ENCODE assay signal across 17 cellular contexts in the genomic region with DNA sequence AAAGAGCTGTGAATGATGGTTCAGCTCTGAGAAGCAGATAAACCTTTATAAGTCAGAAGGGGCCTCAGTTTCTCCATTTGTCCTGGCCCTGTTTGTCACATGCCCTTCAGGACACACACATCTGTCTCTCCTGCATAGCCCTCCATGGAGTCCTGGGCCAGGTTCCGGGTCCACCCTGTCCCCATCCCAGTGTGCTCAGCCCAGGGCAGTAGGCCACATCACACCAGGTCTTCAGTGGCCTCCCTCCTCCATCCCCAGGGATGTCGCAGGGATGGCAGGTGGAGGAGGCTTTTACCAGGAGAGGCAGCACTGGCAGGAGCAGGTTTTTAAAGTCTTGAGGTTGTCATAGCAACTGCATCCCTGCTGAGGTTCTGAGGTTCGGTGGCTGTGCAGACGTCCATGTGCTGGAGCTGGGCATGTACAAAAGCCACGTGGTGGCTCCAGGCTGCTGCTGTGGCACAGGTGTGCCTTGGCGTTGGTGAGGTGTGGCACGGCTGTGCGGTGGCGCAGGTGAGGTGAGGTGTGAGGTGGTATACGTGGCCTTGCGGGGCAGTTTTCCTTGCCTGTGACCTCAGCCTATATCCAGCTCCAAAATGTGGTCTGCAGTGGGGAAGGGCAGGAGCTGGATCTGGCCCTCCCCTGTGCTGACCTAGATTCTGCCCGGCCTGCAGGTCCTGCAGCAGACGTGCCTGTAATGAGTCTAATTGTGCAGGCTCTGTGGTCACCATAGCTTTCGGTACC. TPM values are rescaled to one million over a fixed set of nuclear protein-coding genes. Genes with fewer than 3 reads are reported as not detected.
DNase-seq lines count a peak whose midpoint lies in the region; ATAC-seq and TF ChIP-seq lines count a peak whose summit lies in the region.
"Had no signal": no experiment of that assay in that cellular context is flagged by ENCODE, and none has a peak within 500 bp of the region (broad histone marks: within the 10 kb centered on the region; RNA-seq: fewer than 3 reads in every experiment).

No MANE protein-coding gene starts in this region.

- no peak overlapping the region for H3K27ac Mint-ChIP-seq in CD14-positive monocyte
- H3K27ac Mint-ChIP-seq in progenitor cell of endocrine pancreas: no peak overlapping the region
- H3K27ac Mint-ChIP-seq: activated naive CD4-positive, alpha-beta T cell treated with anti-CD3 and anti-CD28 coated beads for 36 hours; stimulated activated naive CD8-positive, alpha-beta T cell treated with anti-CD3 and anti-CD28 coated beads, Interleukin-15, amount 100 ng/mL, for 72 hours; T-helper 1 cell treated with Interleukin-12 subunit alpha and Interleukin-12 subunit beta and Interleukin-4 antibody, amounts not matched to agents 30 μg/mL and 1 μg/mL, for 36 hours had no signal

- H3K9ac ChIP-seq in mesenchymal stem cell (ENCODE audit: low read length): no peak overlapping the region

- no peak overlapping the region for H2BK5ac ChIP-seq in mesenchymal stem cell (ENCODE audit: low read depth, low read length, poor library complexity, severe bottlenecking)

- no peak overlapping the region for H4K8ac ChIP-seq in mesenchymal stem cell (ENCODE audit: low read length)

- TF ChIP-seq CTCF in CD14-positive monocyte (IDR thresholded peaks at IDR 0.05): no peak
- no peak for TF ChIP-seq CTCF in progenitor cell of endocrine pancreas (IDR thresholded peaks at IDR 0.05; ENCODE audit: unreplicated experiment)

- H3K36me3 Mint-ChIP-seq in CD14-positive monocyte (no peaks in the 10 kb centered on the region), progenitor cell of endocrine pancreas (ENCODE audit: insufficient read depth) (no peaks in the 10 kb centered on the region)

- no peak overlapping the region for H4K91ac ChIP-seq in mesenchymal stem cell (ENCODE audit: low read length)

- no peaks in the 10 kb centered on the region for H3K36me3 ChIP-seq in mesenchymal stem cell (ENCODE audit: control insufficient read depth in 1 of 2, insufficient read depth in 2 of 2, low read depth in 1 of 2, low read length in 2 of 2)
- H3K36me3 ChIP-seq: breast epithelium, gastrocnemius medialis had no signal

- 77% methylated on average over 13 of the region's 14 CpGs for WGBS in mesenchymal stem cell

- no peaks in the 10 kb centered on the region for H3K79me1 ChIP-seq in mesenchymal stem cell (replicated peaks; ENCODE audit: low read length, poor library complexity, severe bottlenecking)

- H3K4ac ChIP-seq in mesenchymal stem cell (ENCODE audit: low read depth in 1 of 2, low read length in 2 of 2): no peak overlapping the region

- no peaks in the 10 kb centered on the region for H3K9me3 ChIP-seq in mesenchymal stem cell (ENCODE audit: control insufficient read depth, low read length)
- H3K9me3 ChIP-seq: breast epithelium, gastrocnemius medialis had no signal

- H3K27me3 Mint-ChIP-seq in CD14-positive monocyte (ENCODE audit: low read depth in 3 of 3): peaks cover 4 to 9% (median 8%) of the 10 kb centered on the region in 3 donors
- H3K27me3 Mint-ChIP-seq in progenitor cell of endocrine pancreas: peaks cover 6% of the 10 kb centered on the region
- H3K27me3 Mint-ChIP-seq: stimulated activated naive CD8-positive, alpha-beta T cell treated with anti-CD3 and anti-CD28 coated beads, Interleukin-15, amount 100 ng/mL, for 72 hours had no signal

- ATAC-seq in HG03378 (IDR thresholded peaks at IDR 0.05; ENCODE audit: unreplicated experiment) (no peak), GM19463 (IDR thresholded peaks at IDR 0.05; ENCODE audit: unreplicated experiment) (no peak)
- ATAC-seq: gastrocnemius medialis; sciatic nerve; stimulated activated naive CD8-positive, alpha-beta T cell treated with anti-CD3 and anti-CD28 coated beads, Interleukin-15, amount 100 ng/mL, for 72 hours had no signal

- H3K4me3 ChIP-seq in mesenchymal stem cell (ENCODE audit: insufficient read depth in 1 of 2, low read depth in 1 of 2, low read length in 2 of 2): no peak overlapping the region
- H3K4me3 ChIP-seq: breast epithelium, gastrocnemius medialis had no signal

- H3K4me1 Mint-ChIP-seq in CD14-positive monocyte (peaks cover 6% of the 10 kb centered on the region), progenitor cell of endocrine pancreas (ENCODE audit: low read depth) (no peaks in the 10 kb centered on the region)

- no peak overlapping the region for H2AFZ ChIP-seq in mesenchymal stem cell (ENCODE audit: low read depth, low read length)

- no peak overlapping the region for H3K4me2 ChIP-seq in mesenchymal stem cell (ENCODE audit: low read length, poor library complexity, severe bottlenecking)

- H3K27me3 ChIP-seq in mesenchymal stem cell (ENCODE audit: control insufficient read depth in 1 of 2, insufficient read depth in 1 of 2, low read length in 2 of 2): peaks cover 29 to 68% of the 10 kb centered on the region in 2 experiments
- H3K27me3 ChIP-seq: breast epithelium, gastrocnemius medialis had no signal

- no peak overlapping the region for H2AK5ac ChIP-seq in mesenchymal stem cell (ENCODE audit: low read length, severe bottlenecking)

- no peak overlapping the region for H3K27ac ChIP-seq in mesenchymal stem cell (ENCODE audit: low read length, poor library complexity, severe bottlenecking)
- H3K27ac ChIP-seq: breast epithelium, gastrocnemius medialis had no signal

- H2BK12ac ChIP-seq in mesenchymal stem cell (ENCODE audit: low read length in 2 of 2): no peak overlapping the region

- peak overlapping the region; percentile 17 for H2BK15ac ChIP-seq in mesenchymal stem cell (ENCODE audit: low read depth, poor library complexity, severe bottlenecking)

- H3K18ac ChIP-seq in mesenchymal stem cell (ENCODE audit: low read depth in 1 of 2, low read length in 2 of 2): no peak overlapping the region

- H3K4me1 ChIP-seq in mesenchymal stem cell (ENCODE audit: control insufficient read depth, insufficient read depth, low read depth, low read length): peaks cover 7% of the 10 kb centered on the region
- H3K4me1 ChIP-seq: breast epithelium, gastrocnemius medialis had no signal

- no peak overlapping the region for H2BK120ac ChIP-seq in mesenchymal stem cell (ENCODE audit: low read depth, low read length)

- DNase-seq in CD14-positive monocyte (ENCODE audit: low spot score) (peak; percentile 29), COR-L47 (lab: John Stamatoyannopoulos, UW) (peak; percentile 41), SK-N-DZ (ENCODE audit: low spot score) (peak; percentile 72), mesenchymal stem cell (no peak), progenitor cell of endocrine pancreas (ENCODE audit: low spot score, unreplicated experiment) (no peak)
- DNase-seq: activated CD4-positive, alpha-beta T cell treated with anti-CD3 and anti-CD28 coated beads, Interleukin-2, amount 50 U/mL, for 48 hours; activated naive CD4-positive, alpha-beta T cell treated with anti-CD3 and anti-CD28 coated beads for 36 hours; gastrocnemius medialis; GDM1; H7; Kasumi-1 had no signal

- no peaks in the 10 kb centered on the region for H3K9me3 Mint-ChIP-seq in CD14-positive monocyte
- H3K9me3 Mint-ChIP-seq in progenitor cell of endocrine pancreas (ENCODE audit: low read depth): no peaks in the 10 kb centered on the region
- H3K9me3 Mint-ChIP-seq: activated naive CD4-positive, alpha-beta T cell treated with anti-CD3 and anti-CD28 coated beads for 36 hours; stimulated activated naive CD8-positive, alpha-beta T cell treated with anti-CD3 and anti-CD28 coated beads, Interleukin-15, amount 100 ng/mL, for 72 hours; T-helper 1 cell treated with Interleukin-12 subunit alpha and Interleukin-12 subunit beta and Interleukin-4 antibody, amounts not matched to agents 30 μg/mL and 1 μg/mL, for 36 hours had no signal

- H3K14ac ChIP-seq in mesenchymal stem cell (ENCODE audit: low read length in 2 of 2): peak overlapping the region in 1 of 2 experiments; percentile 68

- H3K4me3 Mint-ChIP-seq in CD14-positive monocyte (no peak overlapping the region), progenitor cell of endocrine pancreas (ENCODE audit: low read depth) (no peak overlapping the region)
- H3K4me3 Mint-ChIP-seq: activated naive CD4-positive, alpha-beta T cell treated with anti-CD3 and anti-CD28 coated beads for 36 hours; stimulated activated naive CD8-positive, alpha-beta T cell treated with anti-CD3 and anti-CD28 coated beads, Interleukin-15, amount 100 ng/mL, for 72 hours; T-helper 1 cell treated with Interleukin-12 subunit alpha and Interleukin-12 subunit beta and Interleukin-4 antibody, amounts not matched to agents 30 μg/mL and 1 μg/mL, for 36 hours had no signal

- H3K23ac ChIP-seq in mesenchymal stem cell (ENCODE audit: low read length in 2 of 2): no peak overlapping the region

- intact Hi-C loops in CD14-positive monocyte (cut with micrococcal nuclease): no loop called here

RNA-seq across cellular contexts. Expression of gene NPBWR2, which starts 8.0 kb away (rescaled TPM):
- not detected for polyA plus RNA-seq in CD14-positive monocyte
- polyA plus RNA-seq in SK-N-DZ (2014; cell fraction: cytosol; rRNA removed): not detected in 2 replicates
- polyA plus RNA-seq in SK-N-DZ (2014; cell fraction: nucleus; rRNA removed): not detected in 2 replicates
- not detected for polyA plus RNA-seq in mesenchymal stem cell (2013, experiment 1 of 2)
- not detected for polyA plus RNA-seq in mesenchymal stem cell (2013, experiment 2 of 2)
- not detected in 2 replicates for total RNA-seq in progenitor cell of endocrine pancreas
- total RNA-seq: activated naive CD4-positive, alpha-beta T cell treated with anti-CD3 and anti-CD28 coated beads for 36 hours; breast epithelium; gastrocnemius medialis; H7; sciatic nerve had no signal

RNA-seq across cellular contexts. Expression of gene LKAAEAR1, which starts 31.1 kb away (rescaled TPM):
- polyA plus RNA-seq in CD14-positive monocyte: under 1 TPM; 0.61 to 0.86 TPM
- not detected in 2 replicates for polyA plus RNA-seq in SK-N-DZ (2014; cell fraction: cytosol; rRNA removed)
- not detected in 2 replicates for polyA plus RNA-seq in SK-N-DZ (2014; cell fraction: nucleus; rRNA removed)
- polyA plus RNA-seq in mesenchymal stem cell (2013, experiment 1 of 2): 0.08 TPM
- not detected for polyA plus RNA-seq in mesenchymal stem cell (2013, experiment 2 of 2)
- total RNA-seq in progenitor cell of endocrine pancreas: not detected in 2 replicates
- total RNA-seq: gastrocnemius medialis, sciatic nerve had no signal

RNA-seq across cellular contexts. Expression of gene OPRL1, which starts 35.5 kb away (rescaled TPM):
- polyA plus RNA-seq in CD14-positive monocyte: 1 to 10 TPM; 7.0 to 8.8 TPM
- polyA plus RNA-seq in SK-N-DZ (2014; cell fraction: cytosol; rRNA removed): 14.7 and 15.5 TPM in 2 replicates
- polyA plus RNA-seq in SK-N-DZ (2014; cell fraction: nucleus; rRNA removed): 7.1 and 11.7 TPM in 2 replicates
- polyA plus RNA-seq in mesenchymal stem cell (2013, experiment 1 of 2): 0.54 TPM
- polyA plus RNA-seq in mesenchymal stem cell (2013, experiment 2 of 2): 0.40 TPM
- total RNA-seq in progenitor cell of endocrine pancreas: 1.5 TPM in 2 replicates

RNA-seq across cellular contexts. Expression of gene RGS19, which starts 36.0 kb away (rescaled TPM):
- 100 to 1,000 TPM; 244 to 280 TPM for polyA plus RNA-seq in CD14-positive monocyte
- polyA plus RNA-seq in SK-N-DZ (2014; cell fraction: cytosol; rRNA removed): 30.3 and 30.4 TPM in 2 replicates
- 28.4 and 31.8 TPM in 2 replicates for polyA plus RNA-seq in SK-N-DZ (2014; cell fraction: nucleus; rRNA removed)
- polyA plus RNA-seq in mesenchymal stem cell (2013, experiment 1 of 2): 11.6 TPM
- polyA plus RNA-seq in mesenchymal stem cell (2013, experiment 2 of 2): 13.4 TPM
- total RNA-seq in progenitor cell of endocrine pancreas: 6.5 and 7.6 TPM in 2 replicates

RNA-seq across cellular contexts. Expression of gene MYT1, which starts 48.9 kb away (rescaled TPM):
- not detected for polyA plus RNA-seq in CD14-positive monocyte
- polyA plus RNA-seq in SK-N-DZ (2014; cell fraction: cytosol; rRNA removed): 17.7 and 19.3 TPM in 2 replicates
- polyA plus RNA-seq in SK-N-DZ (2014; cell fraction: nucleus; rRNA removed): 35.0 and 57.9 TPM in 2 replicates
- not detected for polyA plus RNA-seq in mesenchymal stem cell (2013, experiment 1 of 2)
- not detected for polyA plus RNA-seq in mesenchymal stem cell (2013, experiment 2 of 2)
- total RNA-seq in progenitor cell of endocrine pancreas: 1.9 and 2.3 TPM in 2 replicates
- total RNA-seq: gastrocnemius medialis, sciatic nerve had no signal

Comparison
In these comparisons a context has a peak if more than half of its experiments do, and no peak if none do; other contexts are left out.
1. DNase-seq: peak in CD14-positive monocyte (single experiment), COR-L47 (single experiment) and SK-N-DZ (single experiment); none in mesenchymal stem cell (single experiment) and progenitor cell of endocrine pancreas (single experiment).